Comparison of ENCODE assay signal across 11 cellular contexts in genomic region chr5:105506692-105507277, GRCh38.
A peak's percentile ranks its signal among the peaks of the same experiment; 100 is the strongest.
DNase-seq lines count a peak whose midpoint lies in the region; ATAC-seq and TF ChIP-seq lines count a peak whose summit lies in the region.
"Had no signal": no experiment of that assay in that cellular context is flagged by ENCODE, and none has a peak within 500 bp of the region (broad histone marks: within the 10 kb centered on the region; RNA-seq: fewer than 3 reads in every experiment).

No MANE protein-coding gene starts in this region.

- no peaks in the 10 kb centered on the region for H3K9me2 ChIP-seq in OCI-LY7 (ENCODE audit: insufficient read depth, low read length)

- H3K27me3 Mint-ChIP-seq in stimulated activated memory B cell treated with anti-CD40 and anti-IgM and Interleukin-4, amounts not matched to agents 10 μg/mL and 1 μg/mL and 100 μg/mL, for 72 hours = no peaks in the 10 kb centered on the region
- H3K27me3 Mint-ChIP-seq in CD8-positive, alpha-beta T cell (ENCODE audit: low read depth) = no peaks in the 10 kb centered on the region
- H3K27me3 Mint-ChIP-seq: activated CD4-positive, alpha-beta T cell treated with anti-CD3 and anti-CD28 coated beads, Interleukin-2, amount 10 ng/mL, durations not matched to agents 7 days and 5 days; naive thymus-derived CD4-positive, alpha-beta T cell had no signal

- no peak overlapping the region for H3K27ac ChIP-seq in OCI-LY7 (ENCODE audit: low read depth, low read length, poor library complexity, severe bottlenecking)
- no peak overlapping the region for H3K27ac ChIP-seq in CD8-positive, alpha-beta T cell (ENCODE audit: low read depth, low read length)
- H3K27ac ChIP-seq: dorsolateral prefrontal cortex had no signal

- H3K4me3 ChIP-seq in OCI-LY7 (ENCODE audit: low read depth, low read length, poor library complexity, severe bottlenecking) = no peak overlapping the region
- H3K4me3 ChIP-seq in epithelial cell of proximal tubule (ENCODE audit: low read depth, low read length) = no peak overlapping the region
- H3K4me3 ChIP-seq in CD8-positive, alpha-beta T cell (ENCODE audit: low read depth, low read length) = no peak overlapping the region
- H3K4me3 ChIP-seq: dorsolateral prefrontal cortex had no signal

- H3K4me1 Mint-ChIP-seq in stimulated activated memory B cell treated with anti-CD40 and anti-IgM and Interleukin-4, amounts not matched to agents 10 μg/mL and 1 μg/mL and 100 μg/mL, for 72 hours = no peaks in the 10 kb centered on the region
- no peaks in the 10 kb centered on the region for H3K4me1 Mint-ChIP-seq in CD8-positive, alpha-beta T cell (ENCODE audit: low read depth)
- H3K4me1 Mint-ChIP-seq: activated CD4-positive, alpha-beta T cell treated with anti-CD3 and anti-CD28 coated beads, Interleukin-2, amount 10 ng/mL, durations not matched to agents 7 days and 5 days; naive thymus-derived CD4-positive, alpha-beta T cell had no signal

- no peak overlapping the region for H3K4me3 Mint-ChIP-seq in stimulated activated memory B cell treated with anti-CD40 and anti-IgM and Interleukin-4, amounts not matched to agents 10 μg/mL and 1 μg/mL and 100 μg/mL, for 72 hours
- no peak overlapping the region for H3K4me3 Mint-ChIP-seq in CD8-positive, alpha-beta T cell
- H3K4me3 Mint-ChIP-seq: activated CD4-positive, alpha-beta T cell treated with anti-CD3 and anti-CD28 coated beads, Interleukin-2, amount 10 ng/mL, durations not matched to agents 7 days and 5 days; naive thymus-derived CD4-positive, alpha-beta T cell had no signal

- TF ChIP-seq CTCF in OCI-LY7 (conservative IDR thresholded peaks at IDR 0.05; ENCODE audit: low read length) (peak; percentile 56; the same call in 1 of the 2 replicates), epithelial cell of proximal tubule (conservative IDR thresholded peaks at IDR 0.05; ENCODE audit: low read depth, low read length) (peak; percentile 52)
- TF ChIP-seq CTCF in CD8-positive, alpha-beta T cell (IDR thresholded peaks at IDR 0.05) = no peak

- H2AFZ ChIP-seq in OCI-LY7 (ENCODE audit: low read length) = no peak overlapping the region

- H3K27ac Mint-ChIP-seq in stimulated activated memory B cell treated with anti-CD40 and anti-IgM and Interleukin-4, amounts not matched to agents 10 μg/mL and 1 μg/mL and 100 μg/mL, for 72 hours = no peak overlapping the region
- no peak overlapping the region for H3K27ac Mint-ChIP-seq in CD8-positive, alpha-beta T cell
- H3K27ac Mint-ChIP-seq: activated CD4-positive, alpha-beta T cell treated with anti-CD3 and anti-CD28 coated beads, Interleukin-2, amount 10 ng/mL, durations not matched to agents 7 days and 5 days; naive thymus-derived CD4-positive, alpha-beta T cell had no signal

- H3K4me2 ChIP-seq in OCI-LY7 (ENCODE audit: low read length) = no peak overlapping the region

- no peaks in the 10 kb centered on the region for H3K79me2 ChIP-seq in OCI-LY7 (ENCODE audit: insufficient read depth, low read depth, low read length)

- CTCF ChIA-PET in OCI-LY7 (lab: Charles Lee; ENCODE audit: unreplicated experiment) = no interaction called here
- CTCF ChIA-PET in CD8-positive, alpha-beta T cell (lab: Charles Lee) = no interaction called here

- H3K36me3 ChIP-seq in OCI-LY7 (ENCODE audit: insufficient read depth, low read length) = no peaks in the 10 kb centered on the region
- H3K36me3 ChIP-seq in CD8-positive, alpha-beta T cell (ENCODE audit: insufficient read depth, low read length) = no peaks in the 10 kb centered on the region

- ATAC-seq in stimulated activated memory B cell treated with anti-CD40 and anti-IgM and Interleukin-4, amounts not matched to agents 10 μg/mL and 1 μg/mL and 100 μg/mL, for 72 hours = peak; percentile 50
- no peak for ATAC-seq in GM21619 (IDR thresholded peaks at IDR 0.05; ENCODE audit: unreplicated experiment)
- no peak for ATAC-seq in CD8-positive, alpha-beta T cell
- ATAC-seq: naive thymus-derived CD4-positive, alpha-beta T cell had no signal

- BruUV-seq in OCI-LY7 (replicated peaks; lab: Mats Ljungman, UMichigan) = no TSS peak

- no peaks in the 10 kb centered on the region for H3K9me3 ChIP-seq in OCI-LY7 (ENCODE audit: low read length)
- H3K9me3 ChIP-seq in CD8-positive, alpha-beta T cell (ENCODE audit: low read length) = no peaks in the 10 kb centered on the region

- H3K36me3 Mint-ChIP-seq in stimulated activated memory B cell treated with anti-CD40 and anti-IgM and Interleukin-4, amounts not matched to agents 10 μg/mL and 1 μg/mL and 100 μg/mL, for 72 hours = no peaks in the 10 kb centered on the region
- H3K36me3 Mint-ChIP-seq in CD8-positive, alpha-beta T cell = no peaks in the 10 kb centered on the region
- H3K36me3 Mint-ChIP-seq: naive thymus-derived CD4-positive, alpha-beta T cell had no signal

- DNase-seq in NCI-H82 (lab: John Stamatoyannopoulos, UW) (peak; percentile 45), NCI-H82 treated with DMSO at 0.1 percent for 48 hours (lab: John Stamatoyannopoulos, UW; ENCODE audit: unreplicated experiment) (no peak), OCI-LY7 (ENCODE audit: low spot score) (peak; percentile 1), epithelial cell of proximal tubule (ENCODE audit: low read depth) (no peak), activated gamma-delta T cell treated with Interleukin-2 at 50 U/mL for 16 hours (no peak)
- DNase-seq in CD8-positive, alpha-beta T cell = no peak
- DNase-seq: activated CD4-positive, alpha-beta T cell treated with anti-CD3 and anti-CD28 coated beads, Interleukin-2, amount 10 ng/mL, durations not matched to agents 7 days and 5 days; dorsolateral prefrontal cortex; naive thymus-derived CD4-positive, alpha-beta T cell had no signal

- POLR2A ChIA-PET in OCI-LY7 (lab: Charles Lee) = no interaction called here
- POLR2A ChIA-PET in CD8-positive, alpha-beta T cell (lab: Charles Lee) = no interaction called here

- H4K20me1 ChIP-seq in OCI-LY7 (ENCODE audit: insufficient read depth, low read length) = no peaks in the 10 kb centered on the region

- peaks cover 3% of the 10 kb centered on the region for H3K9me3 Mint-ChIP-seq in stimulated activated memory B cell treated with anti-CD40 and anti-IgM and Interleukin-4, amounts not matched to agents 10 μg/mL and 1 μg/mL and 100 μg/mL, for 72 hours
- peaks cover 13% of the 10 kb centered on the region for H3K9me3 Mint-ChIP-seq in CD8-positive, alpha-beta T cell

- no peaks in the 10 kb centered on the region for H3K4me1 ChIP-seq in OCI-LY7 (ENCODE audit: insufficient read depth, low read length, poor library complexity, severe bottlenecking)
- H3K4me1 ChIP-seq in CD8-positive, alpha-beta T cell (ENCODE audit: insufficient read depth, low read length) = no peaks in the 10 kb centered on the region

- H3K27me3 ChIP-seq in CD8-positive, alpha-beta T cell (ENCODE audit: insufficient read depth, low read length) = no peaks in the 10 kb centered on the region
- H3K27me3 ChIP-seq: dorsolateral prefrontal cortex had no signal

- intact Hi-C loops in OCI-LY7 (cut with micrococcal nuclease; ENCODE audit: unreplicated experiment) = no loop called here
- intact Hi-C loops in CD8-positive, alpha-beta T cell (cut with DNase I, micrococcal nuclease) = no loop called here

Comparison
In these comparisons a context has a peak if more than half of its experiments do, and no peak if none do; other contexts are left out.
1. DNase-seq: peak in NCI-H82 (single experiment) and OCI-LY7 (single experiment); none in NCI-H82 treated with DMSO at 0.1 percent for 48 hours (single experiment), epithelial cell of proximal tubule (single experiment), CD8-positive, alpha-beta T cell (0 of 7) and activated gamma-delta T cell treated with Interleukin-2 at 50 U/mL for 16 hours (single experiment).